ENCODE assay signal across 26 cellular contexts in genomic region chr11:59427068-59427382, GRCh38. TPM values are rescaled to one million over a fixed set of nuclear protein-coding genes. Genes with fewer than 3 reads are reported as not detected.
A peak's percentile ranks its signal among the peaks of the same experiment; 100 is the strongest.
DNase-seq lines count a peak whose midpoint lies in the region; ATAC-seq and TF ChIP-seq lines count a peak whose summit lies in the region.
"Had no signal": no experiment of that assay in that cellular context is flagged by ENCODE, and none has a peak within 500 bp of the region (broad histone marks: within the 10 kb centered on the region; RNA-seq: fewer than 3 reads in every experiment).

No MANE protein-coding gene starts in this region.

- H3K27ac Mint-ChIP-seq in MCF 10A (ENCODE audit: low read depth, unreplicated experiment) (no peak overlapping the region), WTC11 (no peak overlapping the region; the same call in 1 of the 2 replicates)
- H3K27ac Mint-ChIP-seq: CD8-positive, alpha-beta memory T cell; T-cell had no signal

- H3K9me3 Mint-ChIP-seq in MCF 10A (ENCODE audit: unreplicated experiment), result no peaks in the 10 kb centered on the region
- peaks cover 6% of the 10 kb centered on the region for H3K9me3 Mint-ChIP-seq in WTC11
- H3K9me3 Mint-ChIP-seq: CD8-positive, alpha-beta memory T cell; T-cell had no signal

- intact Hi-C loops in MCF 10A (cut with micrococcal nuclease) (no loop called here), breast epithelium (cut with DNase I; ENCODE audit: low total_unique reads) (no loop called here)

- no peak overlapping the region for H3K4me3 ChIP-seq in breast epithelium
- no peak overlapping the region; the same call in 1 of the 2 replicates for H3K4me3 ChIP-seq in iPS-20b (ENCODE audit: low read length)
- H3K4me3 ChIP-seq: K562, PC-9 had no signal

- no peaks in the 10 kb centered on the region for H3K36me3 Mint-ChIP-seq in MCF 10A (ENCODE audit: insufficient read depth, unreplicated experiment)
- H3K36me3 Mint-ChIP-seq in WTC11, result no peaks in the 10 kb centered on the region
- H3K36me3 Mint-ChIP-seq: CD8-positive, alpha-beta memory T cell; T-cell had no signal

- no peak for TF ChIP-seq CTCF in MCF 10A (IDR thresholded peaks at IDR 0.05; ENCODE audit: unreplicated experiment)
- no peak for TF ChIP-seq CTCF in breast epithelium (IDR thresholded peaks at IDR 0.05)
- no peak for TF ChIP-seq CTCF in WTC11 (IDR thresholded peaks at IDR 0.05)

- no peaks in the 10 kb centered on the region for H3K36me3 ChIP-seq in breast epithelium
- no peaks in the 10 kb centered on the region for H3K36me3 ChIP-seq in iPS-20b (ENCODE audit: insufficient read depth, low read depth, low read length)

- H3K27ac ChIP-seq in breast epithelium, result no peak overlapping the region
- no peak overlapping the region for H3K27ac ChIP-seq in iPS-20b (ENCODE audit: low read length)
- H3K27ac ChIP-seq: 22Rv1, C4-2B, PC-9 had no signal

- no peaks in the 10 kb centered on the region for H3K27me3 ChIP-seq in breast epithelium
- no peaks in the 10 kb centered on the region for H3K27me3 ChIP-seq in iPS-20b (ENCODE audit: insufficient read depth, low read length)

- H3K4me3 Mint-ChIP-seq in MCF 10A (ENCODE audit: unreplicated experiment) (no peak overlapping the region), WTC11 (peak overlapping the region; percentile 43)
- H3K4me3 Mint-ChIP-seq: CD8-positive, alpha-beta memory T cell; T-cell had no signal

- DNase-seq in MCF 10A (ENCODE audit: unreplicated experiment), result peak; percentile 9
- DNase-seq in breast epithelium (ENCODE audit: low spot score in 2 of 2), result no peak
- DNase-seq in WTC11 (ENCODE audit: low spot score), result no peak
- no peak for DNase-seq in Ammon's horn (ENCODE audit: low spot score)
- DNase-seq in stimulated activated CD4-positive, alpha-beta T cell treated with anti-CD3 and anti-CD28 coated beads, Interleukin-4, amount 100 ng/mL, for 1 hour, result no peak
- DNase-seq in NCI-H1417 treated with DMSO at 0.1 percent for 48 hours (lab: John Stamatoyannopoulos, UW), result no peak
- DNase-seq: AML-193; Calu3; CD8-positive, alpha-beta memory T cell; GF-D8; NCI-H1092; NCI-H146; NCI-H2227 treated with DMSO at 0.1 percent for 48 hours; NCI-H510A; PC-9; RPMI8226; SIG-M5; T-cell had no signal

- H3K9me3 ChIP-seq in breast epithelium (no peaks in the 10 kb centered on the region), iPS-20b (ENCODE audit: insufficient read depth, low read depth, low read length) (no peaks in the 10 kb centered on the region)

- ATAC-seq in WTC11 (peak; percentile 14; the same call in 1 of the 2 replicates), HG02763 (IDR thresholded peaks at IDR 0.05; ENCODE audit: unreplicated experiment) (no peak)
- ATAC-seq: HCT116, HepG2, K562, SK-N-SH treated with all-trans-retinoic acid at 6 μM for 48 hours, T-cell had no signal

- H3K27me3 Mint-ChIP-seq in MCF 10A (ENCODE audit: insufficient read depth, unreplicated experiment) (peaks cover 39% of the 10 kb centered on the region), WTC11 (ENCODE audit: low read depth) (no peaks in the 10 kb centered on the region)

- no peak for TF ChIP-seq POLR2A in breast epithelium (IDR thresholded peaks at IDR 0.05)

- BruUV-seq in MCF 10A (replicated peaks; lab: Mats Ljungman, UMichigan), result no TSS peak

- H3K4me1 Mint-ChIP-seq in MCF 10A (ENCODE audit: insufficient read depth, unreplicated experiment) (no peaks in the 10 kb centered on the region), WTC11 (peaks cover 28% of the 10 kb centered on the region)
- H3K4me1 Mint-ChIP-seq: CD8-positive, alpha-beta memory T cell; T-cell had no signal

- H3K9ac ChIP-seq in iPS-20b (ENCODE audit: low read depth, low read length), result peak overlapping the region; percentile 2; the same call in 1 of the 2 replicates

- POLR2A ChIA-PET in MCF 10A (lab: Yijun Ruan, JAX), result no interaction called here
- POLR2A ChIA-PET in WTC11 (lab: Charles Lee), result no interaction called here

- no peaks in the 10 kb centered on the region for H3K4me1 ChIP-seq in breast epithelium
- peaks cover 24% of the 10 kb centered on the region for H3K4me1 ChIP-seq in iPS-20b (ENCODE audit: insufficient read depth, low read length)

- CTCF ChIA-PET in MCF 10A (lab: Yijun Ruan, JAX) (interaction anchor here (1.2 to 1.6 kb wide), 2 partner anchors 9 to 11 kb away, joined by 3 to 8 read pairs; partner anchors contain the start of gene OR5A1), WTC11 (lab: Charles Lee) (interaction anchor here (1.0 to 2.8 kb wide), 6 partner anchors 110 to 368 kb away, joined by 4 to 20 read pairs (median 6); partner anchors contain the start of gene DTX4)

TF ChIP-seq in WTC11, 78 proteins besides CTCF, POLR2A, EP300 and RAD21 (continues in another document):
- TF ChIP-seq ZNF263 (CRISPR knock-in tag; IDR thresholded peaks at IDR 0.05; ENCODE audit: low read depth) (no peak), ZNF425 (CRISPR knock-in tag; conservative IDR thresholded peaks at IDR 0.05) (no peak), TEAD4 (CRISPR knock-in tag; IDR thresholded peaks at IDR 0.05) (no peak), ZNF232 (CRISPR knock-in tag; IDR thresholded peaks at IDR 0.05) (no peak), RELA (CRISPR knock-in tag; IDR thresholded peaks at IDR 0.05; ENCODE audit: borderline replicate concordance) (no peak), NR1H2 (CRISPR knock-in tag; IDR thresholded peaks at IDR 0.05) (no peak), ZNF219 (CRISPR knock-in tag; IDR thresholded peaks at IDR 0.05; ENCODE audit: borderline replicate concordance) (no peak), MYBL2 (CRISPR knock-in tag; IDR thresholded peaks at IDR 0.05) (no peak), IRF2 (CRISPR knock-in tag; IDR thresholded peaks at IDR 0.05; ENCODE audit: borderline replicate concordance, low read depth) (no peak), ATF1 (CRISPR knock-in tag; IDR thresholded peaks at IDR 0.05) (no peak), CDX4 (CRISPR knock-in tag; IDR thresholded peaks at IDR 0.05; ENCODE audit: borderline replicate concordance) (no peak), ZNF671 (CRISPR knock-in tag; IDR thresholded peaks at IDR 0.05) (no peak), ZNF281 (CRISPR knock-in tag; IDR thresholded peaks at IDR 0.05) (no peak), MAX (CRISPR knock-in tag; IDR thresholded peaks at IDR 0.05) (no peak)

RNA-seq across cellular contexts. Expression of gene OR5A2, which starts 0.8 kb away (rescaled TPM):
- total RNA-seq in MCF 10A (2022) (not detected in 2 replicates), breast epithelium (not detected), WTC11 (2021) (not detected in 3 replicates)
- total RNA-seq: Calu3; CD8-positive, alpha-beta memory T cell; HepG2; K562; PC-9; T-cell had no signal

RNA-seq across cellular contexts. Expression of gene OR5A1, which starts 9.2 kb away (rescaled TPM):
- not detected in 2 replicates for total RNA-seq in MCF 10A (2022)
- total RNA-seq in breast epithelium, result not detected
- not detected in 3 replicates for total RNA-seq in WTC11 (2021)
- total RNA-seq: Calu3; CD8-positive, alpha-beta memory T cell; HepG2; K562; PC-9; T-cell had no signal

RNA-seq across cellular contexts. Expression of gene OR4D6, which starts 29.7 kb away (rescaled TPM):
- total RNA-seq in MCF 10A (2022) (not detected in 2 replicates), breast epithelium (not detected), WTC11 (2021) (not detected in 3 replicates)
- total RNA-seq: Calu3; CD8-positive, alpha-beta memory T cell; HepG2; K562; PC-9; T-cell had no signal

RNA-seq across cellular contexts. Expression of gene OR4D10, which starts 46.1 kb away (rescaled TPM):
- total RNA-seq in MCF 10A (2022), result not detected in 2 replicates
- total RNA-seq in breast epithelium, result not detected
- total RNA-seq in WTC11 (2021), result 0.07 TPM in 1 of 3 replicates, not detected in the others
- total RNA-seq: Calu3; CD8-positive, alpha-beta memory T cell; HepG2; K562; PC-9; T-cell had no signal
